ENCODE assay signal across 17 cellular contexts in the genomic region with DNA sequence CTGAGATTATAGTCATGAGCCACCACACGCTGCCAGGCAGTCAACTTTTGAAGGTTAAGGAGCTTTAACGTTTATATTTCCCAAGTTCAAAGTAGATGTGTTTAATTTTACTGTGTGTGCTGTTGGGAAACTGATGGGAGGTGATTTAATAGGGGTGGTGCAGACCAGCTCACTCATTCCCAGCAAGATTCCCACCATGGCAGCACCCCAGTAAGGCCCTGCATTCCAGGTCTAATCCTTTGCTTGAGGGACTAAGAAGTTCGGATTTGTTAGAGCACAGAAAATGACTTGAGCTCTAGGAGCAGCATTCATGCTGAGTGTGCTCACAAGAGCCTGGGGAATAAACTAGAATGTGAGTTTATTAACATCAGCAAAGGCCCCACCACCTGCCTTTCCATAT. TPM values are rescaled to one million over a fixed set of nuclear protein-coding genes. Genes with fewer than 3 reads are reported as not detected.
"Had no signal": no experiment of that assay in that cellular context is flagged by ENCODE, and none has a peak within 500 bp of the region (broad histone marks: within the 10 kb centered on the region; RNA-seq: fewer than 3 reads in every experiment).

No MANE protein-coding gene starts in this region.

- H3K4me1 ChIP-seq: left lung had no signal

- H3K9me3 ChIP-seq: heart left ventricle, left lung had no signal

- ATAC-seq: activated naive CD8-positive, alpha-beta T cell treated with anti-CD3 and anti-CD28 coated beads, Interleukin-2, amount 50 U/mL, for 24 hours; activated T-cell treated with anti-CD3 and anti-CD28 coated beads, Interleukin-2, amount 50 U/mL, for 4 hours; heart left ventricle; stimulated activated naive CD8-positive, alpha-beta T cell treated with anti-CD3 and anti-CD28 coated beads, Interleukin-15, Interleukin-2, amounts not matched to agents 100 U/mL and 50 U/mL, for 24 hours had no signal

- DNase-seq: activated CD4-positive, alpha-beta T cell treated with anti-CD3 and anti-CD28 coated beads, Interleukin-2, amount 50 U/mL, for 1 hour; activated CD4-positive, CD25-positive, alpha-beta regulatory T cell treated with anti-CD3 and anti-CD28 coated beads, Interleukin-2, amount 50 U/mL, for 72 hours; activated CD8-positive, alpha-beta memory T cell treated with anti-CD3 and anti-CD28 coated beads, Interleukin-2, amount 50 U/mL, for 4 hours; activated naive CD4-positive, alpha-beta T cell treated with anti-CD3 and anti-CD28 coated beads, Interleukin-2, amount 10 ng/mL, durations not matched to agents 7 days and 5 days; activated naive CD8-positive, alpha-beta T cell treated with anti-CD3 and anti-CD28 coated beads, Interleukin-2, amount 50 U/mL, for 24 hours; activated T-cell treated with anti-CD3 and anti-CD28 coated beads, Interleukin-2, amount 50 U/mL, for 4 hours; endodermal cell; heart left ventricle; left lung; mammary epithelial cell; stimulated activated naive CD8-positive, alpha-beta T cell treated with anti-CD3 and anti-CD28 coated beads, Interleukin-15, Interleukin-2, amounts not matched to agents 100 U/mL and 50 U/mL, for 24 hours; trophoblast cell had no signal

- H3K4me3 ChIP-seq: heart left ventricle, left lung, skin epidermis had no signal

- H3K27me3 ChIP-seq: heart left ventricle, left lung had no signal

- H3K27ac ChIP-seq: left lung had no signal

RNA-seq across cellular contexts. Expression of a gene that starts 35.8 kb away (rescaled TPM):
- total RNA-seq: activated T-cell treated with anti-CD3 and anti-CD28 coated beads, Interleukin-2, amount 50 U/mL, for 4 hours; frontal cortex; myocyte; omental fat pad; T-helper 1 cell treated with Interleukin-12 subunit alpha and Interleukin-12 subunit beta and Interleukin-4 antibody, amounts not matched to agents 30 ng/mL and 1 ng/mL, for 36 hours had no signal
